ENCODE assay signal across 28 cellular contexts in genomic region chr10:131821378-131822012, GRCh38.
"Had no signal": no experiment of that assay in that cellular context is flagged by ENCODE, and none has a peak within 500 bp of the region (broad histone marks: within the 10 kb centered on the region; RNA-seq: fewer than 3 reads in every experiment).

No MANE protein-coding gene starts in this region.

- H3K4me1 Mint-ChIP-seq: activated naive CD8-positive, alpha-beta T cell treated with anti-CD3 and anti-CD28 coated beads, Interleukin-2, amount 10 ng/mL, durations not matched to agents 7 days and 5 days; immature natural killer cell; natural killer cell had no signal

- H3K27ac Mint-ChIP-seq: activated naive CD4-positive, alpha-beta T cell treated with anti-CD3 and anti-CD28 coated beads for 36 hours; activated naive CD8-positive, alpha-beta T cell treated with anti-CD3 and anti-CD28 coated beads, Interleukin-2, amount 10 ng/mL, durations not matched to agents 7 days and 5 days; activated T-cell treated with anti-CD3 and anti-CD28 coated beads, Interleukin-2, amount 50 U/mL, for 72 hours; brain; effector memory CD8-positive, alpha-beta T cell; immature natural killer cell; natural killer cell; neural progenitor cell had no signal

- H3K27me3 ChIP-seq: ascending aorta, neural progenitor cell, vagina had no signal

- ATAC-seq: activated CD4-positive, CD25-positive, alpha-beta regulatory T cell treated with anti-CD3 and anti-CD28 coated beads, Interleukin-2, amount 50 U/mL, for 24 hours; activated T-cell treated with anti-CD3 and anti-CD28 coated beads, Interleukin-2, amount 50 U/mL, for 72 hours; effector memory CD8-positive, alpha-beta T cell; heart left ventricle; stimulated activated naive CD8-positive, alpha-beta T cell treated with anti-CD3 and anti-CD28 coated beads, Interleukin-15, Interleukin-2, amounts not matched to agents 100 U/mL and 50 U/mL, for 24 hours had no signal

- H3K27ac ChIP-seq: ascending aorta, cardiac muscle cell, heart left ventricle, neural progenitor cell, thoracic aorta, vagina, WERI-Rb-1 had no signal

- H2AFZ ChIP-seq: neural progenitor cell had no signal

- H3K9ac ChIP-seq: neural progenitor cell had no signal

- H3K9me3 Mint-ChIP-seq: activated naive CD4-positive, alpha-beta T cell treated with anti-CD3 and anti-CD28 coated beads for 36 hours; activated naive CD8-positive, alpha-beta T cell treated with anti-CD3 and anti-CD28 coated beads, Interleukin-2, amount 10 ng/mL, durations not matched to agents 7 days and 5 days; activated T-cell treated with anti-CD3 and anti-CD28 coated beads, Interleukin-2, amount 50 U/mL, for 72 hours; effector memory CD8-positive, alpha-beta T cell; immature natural killer cell; natural killer cell had no signal

- H3K4me3 Mint-ChIP-seq: activated naive CD4-positive, alpha-beta T cell treated with anti-CD3 and anti-CD28 coated beads for 36 hours; activated naive CD8-positive, alpha-beta T cell treated with anti-CD3 and anti-CD28 coated beads, Interleukin-2, amount 10 ng/mL, durations not matched to agents 7 days and 5 days; activated T-cell treated with anti-CD3 and anti-CD28 coated beads, Interleukin-2, amount 50 U/mL, for 72 hours; brain; effector memory CD8-positive, alpha-beta T cell; immature natural killer cell; natural killer cell; neural progenitor cell had no signal

- H3K4me2 ChIP-seq: neural progenitor cell had no signal

- H3K4me1 ChIP-seq: ascending aorta, vagina had no signal

- H3K36me3 ChIP-seq: ascending aorta, cardiac muscle cell, heart left ventricle, neural progenitor cell, thoracic aorta, vagina, WERI-Rb-1 had no signal

- H3K4me3 ChIP-seq: ascending aorta, cardiac muscle cell, heart left ventricle, lung, neural progenitor cell, thoracic aorta, vagina had no signal

- H3K9me3 ChIP-seq: ascending aorta, heart left ventricle, thoracic aorta, vagina had no signal

- H3K36me3 Mint-ChIP-seq: activated naive CD8-positive, alpha-beta T cell treated with anti-CD3 and anti-CD28 coated beads, Interleukin-2, amount 10 ng/mL, durations not matched to agents 7 days and 5 days; brain; immature natural killer cell; natural killer cell; neural progenitor cell had no signal

- DNase-seq: activated CD4-positive, alpha-beta T cell treated with anti-CD3 and anti-CD28 coated beads for 48 hours; activated CD4-positive, alpha-beta T cell treated with anti-CD3 and anti-CD28 coated beads, Interleukin-2, amount 50 U/mL, for 48 hours; activated effector memory CD4-positive, alpha-beta T cell treated with Interleukin-2 at 50 U/mL for 16 hours; activated naive CD4-positive, alpha-beta T cell treated with anti-CD3 and anti-CD28 coated beads for 36 hours; activated T-cell treated with anti-CD3 and anti-CD28 coated beads, Interleukin-2, amount 50 U/mL, for 72 hours; cortex of kidney; effector memory CD8-positive, alpha-beta T cell; foreskin fibroblast; hypothalamus; immature natural killer cell; mesendoderm; occipital lobe; retina; stimulated activated CD4-positive, alpha-beta T cell treated with anti-CD3 and anti-CD28 coated beads, Interleukin-2, amount 100 ng/mL, for 48 hours; stimulated activated naive CD8-positive, alpha-beta T cell treated with anti-CD3 and anti-CD28 coated beads, Interleukin-15, Interleukin-2, amounts not matched to agents 100 U/mL and 50 U/mL, for 24 hours; trophoblast cell; WERI-Rb-1 had no signal
